ENCODE assay signal across 24 cellular contexts in genomic region chr6:15515660-15516375, GRCh38.
DNase-seq lines count a peak whose midpoint lies in the region; ATAC-seq, FAIRE-seq and TF ChIP-seq lines count a peak whose summit lies in the region.
"Had no signal": no experiment of that assay in that cellular context is flagged by ENCODE, and none has a peak within 500 bp of the region (broad histone marks: within the 10 kb centered on the region; RNA-seq: fewer than 3 reads in every experiment).

No MANE protein-coding gene starts in this region.

- no peak for FAIRE-seq in HTR-8/SVneo (lab: Jason Lieb, UNC)
- FAIRE-seq: bronchial epithelial cell, GM12878, kidney, TTC549 had no signal

- no peak for ATAC-seq in stimulated activated naive CD8-positive, alpha-beta T cell treated with anti-CD3 and anti-CD28 coated beads, Interleukin-15, amount 100 ng/mL, for 72 hours
- no peak for ATAC-seq in stimulated activated naive CD8-positive, alpha-beta T cell treated with anti-CD3 and anti-CD28 coated beads, Interleukin-15, Interleukin-2, amounts not matched to agents 100 U/mL and 50 U/mL, for 24 hours
- no peak for ATAC-seq in activated T-helper 17 cell treated with anti-CD3 and anti-CD28 coated beads, Interleukin-2, amount 50 U/mL, for 72 hours (replicated peaks)
- ATAC-seq in left ventricle myocardium superior: peak; percentile 46
- no peak for ATAC-seq in HG02588 (IDR thresholded peaks at IDR 0.05; ENCODE audit: unreplicated experiment)
- ATAC-seq in left lung: no peak
- ATAC-seq: GM12878, PC-3, SK-N-SH treated with all-trans-retinoic acid at 6 μM for 48 hours had no signal

- H3K27ac ChIP-seq in left lung: no peak overlapping the region
- H3K27ac ChIP-seq: suprapubic skin had no signal

- H3K4me3 Mint-ChIP-seq in stimulated activated naive CD8-positive, alpha-beta T cell treated with anti-CD3 and anti-CD28 coated beads, Interleukin-15, amount 100 ng/mL, for 72 hours: no peak overlapping the region
- no peak overlapping the region for H3K4me3 Mint-ChIP-seq in activated T-helper 17 cell treated with anti-CD3 and anti-CD28 coated beads, Interleukin-2, amount 50 U/mL, for 72 hours
- H3K4me3 Mint-ChIP-seq: HFFc6 had no signal

- TF ChIP-seq CTCF in left lung (IDR thresholded peaks at IDR 0.05): no peak

- no peak overlapping the region for H3K4me3 ChIP-seq in left lung
- H3K4me3 ChIP-seq: GM12878, suprapubic skin had no signal

- H3K4me1 ChIP-seq in left lung: no peaks in the 10 kb centered on the region

- no peaks in the 10 kb centered on the region for H3K27me3 ChIP-seq in left lung
- H3K27me3 ChIP-seq: suprapubic skin had no signal

- DNase-seq in stimulated activated naive CD8-positive, alpha-beta T cell treated with anti-CD3 and anti-CD28 coated beads, Interleukin-15, amount 100 ng/mL, for 72 hours: no peak
- DNase-seq in stimulated activated naive CD8-positive, alpha-beta T cell treated with anti-CD3 and anti-CD28 coated beads, Interleukin-15, Interleukin-2, amounts not matched to agents 100 U/mL and 50 U/mL, for 24 hours: no peak
- DNase-seq in left ventricle myocardium superior: peak; percentile 58
- DNase-seq in left lung: no peak
- DNase-seq in inferior parietal cortex (ENCODE audit: extremely low spot score): no peak
- no peak for DNase-seq in HTR-8/SVneo (ENCODE audit: insufficient read length, low spot score)
- DNase-seq: activated CD4-positive, alpha-beta T cell treated with anti-CD3 and anti-CD28 coated beads, Interleukin-2, amount 50 U/mL, for 1 hour; Calu3; GDM1; HFFc6; hippocampal formation; NCI-H1694; NCI-H446; occipital lobe; PC-3; stimulated activated CD4-positive, alpha-beta T cell treated with anti-CD3 and anti-CD28 coated beads, Interleukin-2, amount 100 ng/mL, for 48 hours had no signal

- H3K27ac Mint-ChIP-seq in stimulated activated naive CD8-positive, alpha-beta T cell treated with anti-CD3 and anti-CD28 coated beads, Interleukin-15, amount 100 ng/mL, for 72 hours: peak overlapping the region; percentile 57 to 83
- peak overlapping the region; percentile 61 for H3K27ac Mint-ChIP-seq in activated T-helper 17 cell treated with anti-CD3 and anti-CD28 coated beads, Interleukin-2, amount 50 U/mL, for 72 hours
- H3K27ac Mint-ChIP-seq: HFFc6 had no signal

- no peaks in the 10 kb centered on the region for H3K9me3 ChIP-seq in left lung
- H3K9me3 ChIP-seq: suprapubic skin had no signal

- peaks cover 13% of the 10 kb centered on the region for H3K4me1 Mint-ChIP-seq in stimulated activated naive CD8-positive, alpha-beta T cell treated with anti-CD3 and anti-CD28 coated beads, Interleukin-15, amount 100 ng/mL, for 72 hours
- H3K4me1 Mint-ChIP-seq in activated T-helper 17 cell treated with anti-CD3 and anti-CD28 coated beads, Interleukin-2, amount 50 U/mL, for 72 hours: no peaks in the 10 kb centered on the region

- intact Hi-C loops in left ventricle myocardium superior (cut with micrococcal nuclease) (no loop called here), left lung (cut with DNase I) (no loop called here)

- no peaks in the 10 kb centered on the region for H3K27me3 Mint-ChIP-seq in stimulated activated naive CD8-positive, alpha-beta T cell treated with anti-CD3 and anti-CD28 coated beads, Interleukin-15, amount 100 ng/mL, for 72 hours
- no peaks in the 10 kb centered on the region for H3K27me3 Mint-ChIP-seq in activated T-helper 17 cell treated with anti-CD3 and anti-CD28 coated beads, Interleukin-2, amount 50 U/mL, for 72 hours

- peaks cover 99% of the 10 kb centered on the region for H3K36me3 Mint-ChIP-seq in activated T-helper 17 cell treated with anti-CD3 and anti-CD28 coated beads, Interleukin-2, amount 50 U/mL, for 72 hours (ENCODE audit: low read depth)

- no peaks in the 10 kb centered on the region for H3K9me3 Mint-ChIP-seq in stimulated activated naive CD8-positive, alpha-beta T cell treated with anti-CD3 and anti-CD28 coated beads, Interleukin-15, amount 100 ng/mL, for 72 hours
- no peaks in the 10 kb centered on the region for H3K9me3 Mint-ChIP-seq in activated T-helper 17 cell treated with anti-CD3 and anti-CD28 coated beads, Interleukin-2, amount 50 U/mL, for 72 hours
- H3K9me3 Mint-ChIP-seq: HFFc6 had no signal

- H3K36me3 ChIP-seq in left lung: peaks cover 0 to 91% of the 10 kb centered on the region in 2 donors
